20 cellular contexts compared by ENCODE assay signal in genomic region chrX:97846718-97847237, GRCh38.
"Had no signal": no experiment of that assay in that cellular context is flagged by ENCODE, and none has a peak within 500 bp of the region (broad histone marks: within the 10 kb centered on the region; RNA-seq: fewer than 3 reads in every experiment).

No MANE protein-coding gene starts in this region.

- H3K27me3 Mint-ChIP-seq: IgD-negative memory B cell had no signal

- DNase-seq: Kasumi-1, MM.1S, NCI-H1092 treated with DMSO at 0.1 percent for 48 hours, NCI-H1436, NCI-H187, NCI-H2029, NCI-H2081 treated with DMSO at 0.1 percent for 48 hours, NCI-H2171, NCI-H226, NCI-H446, NCI-H510A, NCI-H524 treated with DMSO at 0.1 percent for 48 hours, NCI-H69, NCI-H774, RPMI8226, SHP77 had no signal

- ATAC-seq: HepG2, K562 had no signal

- H3K4me3 Mint-ChIP-seq: IgD-negative memory B cell had no signal

- H3K36me3 Mint-ChIP-seq: IgD-negative memory B cell had no signal

- H3K27ac ChIP-seq: KMS-11 had no signal

- H3K4me2 ChIP-seq: KMS-11 had no signal

- H3K4me3 ChIP-seq: K562 had no signal

- H3K9ac ChIP-seq: KMS-11 had no signal
